In genomic region chr7:73738612-73739386, GRCh38 we compare ENCODE assay signal across 8 cellular contexts. TPM values are rescaled to one million over a fixed set of nuclear protein-coding genes. Genes with fewer than 3 reads are reported as not detected.
DNase-seq lines count a peak whose midpoint lies in the region; ATAC-seq, FAIRE-seq and TF ChIP-seq lines count a peak whose summit lies in the region.

ABHD11 (minus strand) TSS chr7:73738802; CDS start chr7:73738770, 32 bp downstream.

- in situ Hi-C loops in mammary epithelial cell (cut with MboI; ENCODE audit: low sequenced_read_pairs in 2 of 2): loop anchor here in 1 of 2 donors (5.0 kb wide), 1 partner anchor 119 kb away; no protein-coding TSS in a partner anchor

- H3K9me3 ChIP-seq in AG04450 (ENCODE audit: control insufficient read depth, insufficient read depth, low read length) (no peaks in the 10 kb centered on the region; the same call in 1 of the 2 replicates), mammary epithelial cell (replicated peaks; ENCODE audit: insufficient read depth, low read length) (no peaks in the 10 kb centered on the region), small intestine (ENCODE audit: control insufficient read depth, low read depth) (no peaks in the 10 kb centered on the region)

- H3K79me2 ChIP-seq in mammary epithelial cell (ENCODE audit: insufficient read depth, low read length): peaks cover 13% of the 10 kb centered on the region

- H3K9ac ChIP-seq in mammary epithelial cell (ENCODE audit: insufficient read depth, low read length): peak within 1 kb of the TSS; percentile 89

- peak within 1 kb of the TSS; percentile 31 for H3K27ac ChIP-seq in AG04450 (ENCODE audit: low read depth, low read length)
- H3K27ac ChIP-seq in mammary epithelial cell (ENCODE audit: insufficient read depth, low read depth, low read length): peak within 1 kb of the TSS; percentile 82
- H3K27ac ChIP-seq in small intestine (ENCODE audit: low read depth in 1 of 2, low read length in 1 of 2): peak within 1 kb of the TSS; percentile 89 to 97

- no TSS peak for BruUV-seq in mammary epithelial cell (replicated peaks; lab: Mats Ljungman, UMichigan)

- no peaks in the 10 kb centered on the region for H3K36me3 ChIP-seq in mammary epithelial cell (ENCODE audit: insufficient read depth, low read length)
- H3K36me3 ChIP-seq in small intestine (ENCODE audit: control insufficient read depth in 2 of 2, insufficient read depth in 2 of 2, low read length in 2 of 2): peaks cover 0 to 6% of the 10 kb centered on the region in 2 donors

- 6% methylated on average over 32 of the region's 84 CpGs for WGBS in mammary epithelial cell (ENCODE audit: low coverage, missing lambda C conversion rate)
- 0 to 1% (median 0%) methylated on average over 55 to 84 of the region's 84 CpGs for WGBS in small intestine, 3 donors

- H2AFZ ChIP-seq in mammary epithelial cell (ENCODE audit: low read depth, low read length): peak within 1 kb of the TSS; percentile 95

- peak; percentile 92 for DNase-seq in AG04450 (ENCODE audit: low read depth, low spot score)
- DNase-seq in NCI-H2227 treated with DMSO at 0.1 percent for 48 hours (lab: John Stamatoyannopoulos, UW): peak; percentile 98
- peak; percentile 96 for DNase-seq in mammary epithelial cell
- peak; percentile 89 for DNase-seq in iPS-NIHi11 (ENCODE audit: low spot score)
- peak; percentile 97 for DNase-seq in small intestine

- no peak for FAIRE-seq in small intestine (lab: Jason Lieb, UNC)

- POLR2A ChIA-PET in AG04450 (lab: Yijun Ruan, JAX): interaction anchor here (0.5 to 1.5 kb wide), 6 partner anchors 10 to 124 kb away, joined by 3 to 12 read pairs (median 4); no protein-coding TSS in a partner anchor

- TF ChIP-seq CTCF in AG04450 (IDR thresholded peaks at IDR 0.05; ENCODE audit: low read depth, low read length): no peak
- no peak for TF ChIP-seq CTCF in WI38 (IDR thresholded peaks at IDR 0.05; ENCODE audit: low read depth, low read length)
- no peak for TF ChIP-seq CTCF in mammary epithelial cell (conservative IDR thresholded peaks at IDR 0.05 in 1 of 2, IDR thresholded peaks at IDR 0.05 in 1 of 2; ENCODE audit: extremely low read depth in 1 of 2, insufficient read depth in 1 of 2, low read depth in 1 of 2, low read length in 2 of 2)

- intact Hi-C loops in mammary epithelial cell (cut with micrococcal nuclease): loop anchor here (1.0 to 10.0 kb wide), 3 partner anchors 113 to 284 kb away; no protein-coding TSS in a partner anchor

- dilution Hi-C loops in mammary epithelial cell (cut with HindIII; ENCODE audit: low sequenced_read_pairs): no loop called here

- ATAC-seq in GM18909 (IDR thresholded peaks at IDR 0.05; ENCODE audit: poor library complexity, unreplicated experiment) (peak; percentile 90), HG03159 (IDR thresholded peaks at IDR 0.05; ENCODE audit: unreplicated experiment) (peak; percentile 81)

- peaks cover 9% of the 10 kb centered on the region for H3K4me1 ChIP-seq in mammary epithelial cell (ENCODE audit: insufficient read depth, low read length)
- peaks cover 0 to 4% of the 10 kb centered on the region in 2 donors for H3K4me1 ChIP-seq in small intestine (ENCODE audit: control insufficient read depth in 2 of 2, insufficient read depth in 1 of 2, low read depth in 1 of 2, low read length in 1 of 2)

- H4K20me1 ChIP-seq in mammary epithelial cell (ENCODE audit: insufficient read depth, low read length): no peaks in the 10 kb centered on the region

- H3K4me3 ChIP-seq in AG04450 (ENCODE audit: low read depth, low read length) (peak within 1 kb of the TSS; percentile 89), WI38 (ENCODE audit: low read depth, low read length) (peak within 1 kb of the TSS; percentile 64), mammary epithelial cell (replicated peaks in 1 of 3; ENCODE audit: insufficient read depth in 1 of 3, low read depth in 2 of 3, low read length in 3 of 3) (peak within 1 kb of the TSS; percentile 59 to 84 (median 73)), small intestine (ENCODE audit: low read depth in 1 of 2, low read length in 2 of 2) (peak within 1 kb of the TSS; percentile 60 to 83)

- CTCF ChIA-PET in AG04450 (lab: Charles Lee) (interaction anchor here (0.5 to 2.2 kb wide), 7 partner anchors 13 to 273 kb away, joined by 3 to 16 read pairs (median 5); no protein-coding TSS in a partner anchor), mammary epithelial cell (lab: Charles Lee; ENCODE audit: low non-redundant PET) (interaction anchor here (0.5 kb wide), 1 partner anchor 267 kb away, joined by 4 read pairs; no protein-coding TSS in a partner anchor)

- H3K27me3 ChIP-seq in AG04450 (ENCODE audit: control insufficient read depth, insufficient read depth, low read length) (no peaks in the 10 kb centered on the region), mammary epithelial cell (ENCODE audit: insufficient read depth, low read length) (no peaks in the 10 kb centered on the region), small intestine (ENCODE audit: control insufficient read depth in 2 of 2, insufficient read depth in 2 of 2, low read length in 2 of 2) (no peaks in the 10 kb centered on the region)

- H3K4me2 ChIP-seq in mammary epithelial cell (ENCODE audit: insufficient read depth, low read depth, low read length): peak within 1 kb of the TSS; percentile 96

RNA-seq across cellular contexts. Expression of gene ABHD11, which starts in this region (rescaled TPM):
- 5.1 and 7.5 TPM in 2 replicates for polyA plus RNA-seq in AG04450 (2011; rRNA removed)
- polyA minus RNA-seq in AG04450 (2011; rRNA and poly(A)+ RNA removed): 4.8 and 7.2 TPM in 2 replicates
- 10 to 100 TPM in 1 of 2 donors, 1 to 10 TPM in 1; 6.7 to 23.6 TPM for total RNA-seq in mammary epithelial cell
- 30.4 TPM for polyA plus RNA-seq in mammary epithelial cell
- polyA minus RNA-seq in mammary epithelial cell: 18.2 TPM
- polyA plus RNA-seq in small intestine: 10 to 100 TPM; 53.0 to 93.3 (median 60.1) TPM

Comparison
In these comparisons a context has a peak if more than half of its experiments do, and no peak if none do; other contexts are left out.
1. Peak in every context shown above with its lines: DNase-seq, ATAC-seq, H3K4me3 ChIP-seq and H3K27ac ChIP-seq.
2. H3K27ac ChIP-seq: peak in every context shown above with its lines; median percentile 93 in small intestine; 82 in mammary epithelial cell; 31 in AG04450.